Comparison of ENCODE assay signal across 8 cellular contexts in genomic region chr11:118252688-118253087, GRCh38. TPM values are rescaled to one million over a fixed set of nuclear protein-coding genes. Genes with fewer than 3 reads are reported as not detected.
DNase-seq lines count a peak whose midpoint lies in the region; ATAC-seq, FAIRE-seq and TF ChIP-seq lines count a peak whose summit lies in the region.

No MANE protein-coding gene starts in this region.

- ATAC-seq in GM18858 (IDR thresholded peaks at IDR 0.05; ENCODE audit: unreplicated experiment) (no peak), HG03571 (IDR thresholded peaks at IDR 0.05; ENCODE audit: unreplicated experiment) (no peak)

- TF ChIP-seq CTCF in cardiac muscle cell (IDR thresholded peaks at IDR 0.05; ENCODE audit: low read depth, low read length) = no peak
- no peak for TF ChIP-seq CTCF in VCaP (conservative IDR thresholded peaks at IDR 0.05)
- TF ChIP-seq CTCF in kidney (IDR thresholded peaks at IDR 0.05; ENCODE audit: borderline replicate concordance, extremely low read depth, insufficient read depth) = no peak
- TF ChIP-seq CTCF in tibial nerve (IDR thresholded peaks at IDR 0.05) = no peak

- peak overlapping the region; percentile 57 for H3K4me3 ChIP-seq in cardiac muscle cell
- peak overlapping the region; percentile 86 to 91 for H3K4me3 ChIP-seq in kidney (ENCODE audit: low read length in 2 of 2)
- peak overlapping the region in 3 of 4 donors; percentile 58 to 72 (median 59) for H3K4me3 ChIP-seq in tibial nerve

- no peaks in the 10 kb centered on the region for H3K9me3 ChIP-seq in cardiac muscle cell (ENCODE audit: low read depth)
- no peaks in the 10 kb centered on the region for H3K9me3 ChIP-seq in kidney (ENCODE audit: control insufficient read depth in 1 of 2, low read length in 2 of 2)
- H3K9me3 ChIP-seq in tibial nerve = no peaks in the 10 kb centered on the region

- no peak overlapping the region for H3K27ac ChIP-seq in cardiac muscle cell
- peak overlapping the region; percentile 99 for H3K27ac ChIP-seq in VCaP
- no peak overlapping the region for H3K27ac ChIP-seq in kidney (ENCODE audit: low read depth in 2 of 2, low read length in 2 of 2)
- peak overlapping the region in 1 of 4 donors; percentile 81 for H3K27ac ChIP-seq in tibial nerve

- intact Hi-C loops in cardiac septum (cut with DNase I) (no loop called here), kidney (cut with DNase I) (no loop called here)

- no peak for TF ChIP-seq POLR2A in tibial nerve (IDR thresholded peaks at IDR 0.05)

- H3K4me1 ChIP-seq in cardiac muscle cell (ENCODE audit: low read depth) (no peaks in the 10 kb centered on the region), kidney (ENCODE audit: control insufficient read depth in 1 of 2, insufficient read depth in 1 of 2, low read depth in 1 of 2, low read length in 2 of 2) (no peaks in the 10 kb centered on the region), tibial nerve (peaks cover 0 to 15% (median 3%) of the 10 kb centered on the region in 4 donors)

- H3K27me3 ChIP-seq in cardiac muscle cell (peaks cover 81% of the 10 kb centered on the region), tibial nerve (peaks cover 0 to 26% of the 10 kb centered on the region in 2 donors)

- TF ChIP-seq EP300 in tibial nerve (IDR thresholded peaks at IDR 0.05) = no peak

- DNase-seq in cardiac muscle cell (ENCODE audit: low read depth in 1 of 2, low spot score in 1 of 2) (no peak), cardiac septum (ENCODE audit: low spot score) (no peak), kidney (no peak), tibial nerve (ENCODE audit: low spot score in 2 of 2) (no peak), COLO829 (ENCODE audit: low spot score) (no peak)

- H3K36me3 ChIP-seq in cardiac muscle cell (no peaks in the 10 kb centered on the region), kidney (ENCODE audit: control insufficient read depth in 1 of 2, insufficient read depth in 2 of 2, low read length in 2 of 2) (no peaks in the 10 kb centered on the region), tibial nerve (no peaks in the 10 kb centered on the region)

- 65 to 69% methylated on average over 3 of the region's 3 CpGs for WGBS in tibial nerve, 2 donors

- FAIRE-seq in kidney (lab: Jason Lieb, UNC) = no peak

- H3K9ac ChIP-seq in kidney (ENCODE audit: low read length in 2 of 2) = peak overlapping the region in 1 of 2 donors; percentile 43

RNA-seq across cellular contexts. Expression of gene MPZL3, which starts 0.5 kb away (rescaled TPM):
- total RNA-seq in cardiac muscle cell (0.12 and 0.49 TPM in 2 replicates), cardiac septum (3.8 TPM), kidney (10.0 TPM), tibial nerve (1 to 10 TPM in 3 of 4 donors, under 1 TPM in 1; 0.87 to 3.1 (median 1.9) TPM)
- polyA plus RNA-seq in cardiac muscle cell (0.07 TPM in 1 of 2 replicates, not detected in the other), kidney (ENCODE audit: insufficient read depth, low read depth, low replicate concordance) (1.7 TPM)

RNA-seq across cellular contexts. Expression of gene MPZL2, which starts 11.4 kb away (rescaled TPM):
- 0.39 TPM in 1 of 2 replicates, not detected in the other for total RNA-seq in cardiac muscle cell
- polyA plus RNA-seq in cardiac muscle cell = 0.13 TPM in 1 of 2 replicates, not detected in the other
- 24.2 TPM for total RNA-seq in cardiac septum
- 111 TPM for total RNA-seq in kidney
- polyA plus RNA-seq in kidney (ENCODE audit: insufficient read depth, low read depth, low replicate concordance) = 16.8 TPM
- total RNA-seq in tibial nerve = 10 to 100 TPM in 3 of 4 donors, 1 to 10 TPM in 1; 6.7 to 53.7 (median 27.0) TPM

RNA-seq across cellular contexts. Expression of gene JAML, which starts 27.9 kb away (rescaled TPM):
- total RNA-seq in cardiac muscle cell = not detected in 2 replicates
- not detected in 2 replicates for polyA plus RNA-seq in cardiac muscle cell
- total RNA-seq in cardiac septum = 5.4 TPM
- total RNA-seq in kidney = 17.1 TPM
- 2.5 TPM for polyA plus RNA-seq in kidney (ENCODE audit: insufficient read depth, low read depth, low replicate concordance)
- total RNA-seq in tibial nerve = 1 to 10 TPM in 3 of 4 donors, under 1 TPM in 1; 0.60 to 4.5 (median 3.9) TPM

RNA-seq across cellular contexts. Expression of gene CD3E, which starts 51.8 kb away (rescaled TPM):
- total RNA-seq in cardiac muscle cell = not detected in 2 replicates
- polyA plus RNA-seq in cardiac muscle cell = not detected in 2 replicates
- 0.48 TPM for total RNA-seq in cardiac septum
- 14.3 TPM for total RNA-seq in kidney
- polyA plus RNA-seq in kidney (ENCODE audit: insufficient read depth, low read depth, low replicate concordance) = 2.2 TPM
- total RNA-seq in tibial nerve = 1 to 10 TPM in 1 of 4 donors, under 1 TPM in 2, not detected in 1; 0.78 to 3.6 (median 0.90) TPM
